7 cellular contexts compared by ENCODE assay signal in genomic region chr12:118103601-118104382, GRCh38. TPM values are rescaled to one million over a fixed set of nuclear protein-coding genes. Genes with fewer than 3 reads are reported as not detected.
DNase-seq lines count a peak whose midpoint lies in the region; ATAC-seq and TF ChIP-seq lines count a peak whose summit lies in the region.

Gene VSIG10, minus strand, starts transcription at chr12:118104011. Its CDS starts 340 bp downstream, at chr12:118103671.

- peak within 1 kb of the TSS; percentile 60 to 99 (median 86) for H3K4me3 ChIP-seq in heart left ventricle
- peak within 1 kb of the TSS; percentile 78 for H3K4me3 ChIP-seq in osteoblast (ENCODE audit: insufficient read depth, low read length)

- no peaks in the 10 kb centered on the region for H3K79me2 ChIP-seq in osteoblast (ENCODE audit: insufficient read depth, low read length)

- peaks cover 0 to 19% (median 9%) of the 10 kb centered on the region in 12 donors for H3K4me1 ChIP-seq in heart left ventricle
- peaks cover 7% of the 10 kb centered on the region for H3K4me1 ChIP-seq in osteoblast (ENCODE audit: insufficient read depth, low read length)

- DNase-seq in ELR (ENCODE audit: low read depth) (peak; percentile 81), HS-27A (ENCODE audit: low read depth) (peak; percentile 34), anterior cingulate cortex (lab: John Stamatoyannopoulos, UW) (peak in 48 of 58 donors; percentile 4 to 70 (median 34)), heart left ventricle (peak; percentile 75 to 89 (median 76)), osteoblast (ENCODE audit: insufficient read length, low spot score, missing footprints) (peak; percentile 97)

- H3K9me3 ChIP-seq in heart left ventricle (no peaks in the 10 kb centered on the region), osteoblast (ENCODE audit: low read depth, low read length) (no peaks in the 10 kb centered on the region)

- TF ChIP-seq POLR2A in heart left ventricle (IDR thresholded peaks at IDR 0.05) = peak in 1 of 2 donors; percentile 84

- H3K36me3 ChIP-seq in heart left ventricle (no peaks in the 10 kb centered on the region), osteoblast (ENCODE audit: insufficient read depth, low read length) (no peaks in the 10 kb centered on the region)

- TF ChIP-seq CTCF in heart left ventricle (IDR thresholded peaks at IDR 0.05) (peak in 1 of 12 donors; percentile 6), osteoblast (IDR thresholded peaks at IDR 0.05; ENCODE audit: extremely low read depth, low read depth, low read length) (no peak)

- intact Hi-C loops in heart left ventricle (cut with DNase I) = loop anchor here in 7 of 10 donors (2.0 to 10.0 kb wide), 4 partner anchors 36 to 229 kb away; partner anchors contain the start of gene WSB2 (in 6 of the 7)

- H3K27ac ChIP-seq in heart left ventricle = peak within 1 kb of the TSS; percentile 25 to 88 (median 78)
- no peak within 1 kb of the TSS for H3K27ac ChIP-seq in osteoblast (ENCODE audit: low read depth, low read length)

- H2AFZ ChIP-seq in osteoblast (ENCODE audit: low read length) = peak within 1 kb of the TSS; percentile 93

- 0 to 1% (median 1%) methylated on average over 19 to 75 of the region's 75 CpGs for WGBS in heart left ventricle, 4 donors

- ATAC-seq in heart left ventricle = peak; percentile 75 to 97 (median 94)
- ATAC-seq in HG02981 (IDR thresholded peaks at IDR 0.05; ENCODE audit: unreplicated experiment) = no peak

- H3K4me2 ChIP-seq in osteoblast (ENCODE audit: insufficient read depth, low read length) = peak within 1 kb of the TSS; percentile 90

- H4K20me1 ChIP-seq in osteoblast (ENCODE audit: insufficient read depth, low read length) = no peaks in the 10 kb centered on the region

- no peaks in the 10 kb centered on the region for H3K27me3 ChIP-seq in heart left ventricle
- no peaks in the 10 kb centered on the region for H3K27me3 ChIP-seq in osteoblast (ENCODE audit: insufficient read depth, low read length)

TF ChIP-seq in PFSK-1, 5 proteins besides CTCF, POLR2A, EP300 and RAD21:
- no peak for TF ChIP-seq REST (IDR thresholded peaks at IDR 0.05; ENCODE audit: insufficient read depth in 1 of 2, low read depth in 2 of 2, low read length in 2 of 2)
- peak; percentile 36; the same call in 1 of the 2 replicates for TF ChIP-seq SIN3A (IDR thresholded peaks at IDR 0.05; ENCODE audit: borderline replicate concordance, insufficient read depth, low read length)
- TF ChIP-seq FOXP2 (optimal IDR thresholded peaks at IDR 0.05; ENCODE audit: borderline replicate concordance, extremely low read depth, extremely low read length, insufficient read depth) = peak; percentile 30
- TF ChIP-seq POLR2AphosphoS5 (IDR thresholded peaks at IDR 0.05; ENCODE audit: low read depth, low read length) = peak; percentile 64
- 0 out of 2 replicates have a peak, but pooled peaks have one; percentile 66 for TF ChIP-seq TAF1 (IDR thresholded peaks at IDR 0.05; ENCODE audit: borderline replicate concordance, insufficient read depth, low read length)

RNA-seq across cellular contexts. Expression of gene VSIG10, which starts in this region (rescaled TPM):
- 8.2 TPM for polyA plus RNA-seq in PFSK-1 (2012; ENCODE audit: insufficient read length, low read depth)
- total RNA-seq in heart left ventricle = 10 to 100 TPM in 6 of 9 donors, 1 to 10 TPM in 3; 6.9 to 17.7 (median 10.7) TPM
- polyA plus RNA-seq in heart left ventricle = 10 to 100 TPM in 1 of 2 donors, 1 to 10 TPM in 1; 6.3 to 11.3 TPM
- 26.5 and 30.4 TPM in 2 replicates for total RNA-seq in osteoblast

Comparison
In these comparisons a context has a peak if more than half of its experiments do, and no peak if none do; other contexts are left out.
1. DNase-seq: peak in every context shown above with its lines; median percentile 97 in osteoblast; 81 in ELR; 76 in heart left ventricle; 34 in HS-27A; 34 in anterior cingulate cortex.